ENCODE assay signal across 8 cellular contexts in genomic region chr2:111121028-111121872, GRCh38. TPM values are rescaled to one million over a fixed set of nuclear protein-coding genes. Genes with fewer than 3 reads are reported as not detected.
DNase-seq lines count a peak whose midpoint lies in the region; ATAC-seq and TF ChIP-seq lines count a peak whose summit lies in the region.

No MANE protein-coding gene starts in this region.

- H3K4me3 ChIP-seq in CD4-positive, alpha-beta memory T cell (ENCODE audit: low read length in 2 of 2) = peak overlapping the region; percentile 78 to 83
- H3K4me3 ChIP-seq in gastroesophageal sphincter (peak overlapping the region; percentile 79 to 88), ovary (peak overlapping the region; percentile 65), aorta (ENCODE audit: low read length in 2 of 2) (peak overlapping the region; percentile 44 to 50)

- TF ChIP-seq POLR2A in gastroesophageal sphincter (IDR thresholded peaks at IDR 0.05) = no peak
- no peak for TF ChIP-seq POLR2A in ovary (IDR thresholded peaks at IDR 0.05)

- peaks cover 0 to 1% (median 0%) of the 10 kb centered on the region in 8 donors for H3K9me3 Mint-ChIP-seq in CD4-positive, alpha-beta memory T cell
- H3K9me3 Mint-ChIP-seq in activated T-helper 17 cell treated with anti-CD3 and anti-CD28 coated beads, Interleukin-2, amount 50 U/mL, for 72 hours = no peaks in the 10 kb centered on the region

- intact Hi-C loops in CD4-positive, alpha-beta memory T cell (cut with micrococcal nuclease) = loop anchor here (5.0 to 10.0 kb wide), 4 partner anchors 446 to 1641 kb away; partner anchors contain the start of genes BUB1 and CKAP2L
- intact Hi-C loops in ovary (cut with DNase I) = no loop called here
- intact Hi-C loops in aorta (cut with DNase I) = no loop called here

- peak; percentile 36 to 56 (median 50) for DNase-seq in CD4-positive, alpha-beta memory T cell
- DNase-seq in HEK293T (ENCODE audit: extremely low spot score) = no peak
- DNase-seq in NOMO-1 (lab: John Stamatoyannopoulos, UW; ENCODE audit: unreplicated experiment in 2 of 2) = peak; percentile 52 to 56
- peak; percentile 24 to 67 (median 54) for DNase-seq in ovary
- DNase-seq in aorta = peak; percentile 70 to 85

- peak overlapping the region; percentile 82 to 95 (median 89) for H3K27ac Mint-ChIP-seq in CD4-positive, alpha-beta memory T cell
- H3K27ac Mint-ChIP-seq in activated T-helper 17 cell treated with anti-CD3 and anti-CD28 coated beads, Interleukin-2, amount 50 U/mL, for 72 hours = peak overlapping the region; percentile 88

- H3K27me3 ChIP-seq in CD4-positive, alpha-beta memory T cell (ENCODE audit: insufficient read depth, low read length) = peaks cover 32% of the 10 kb centered on the region
- H3K27me3 ChIP-seq in gastroesophageal sphincter = peaks cover 39% of the 10 kb centered on the region
- H3K27me3 ChIP-seq in ovary = no peaks in the 10 kb centered on the region
- peaks cover 0 to 2% of the 10 kb centered on the region in 2 donors for H3K27me3 ChIP-seq in aorta (ENCODE audit: control insufficient read depth in 1 of 2, insufficient read depth in 2 of 2, low read length in 1 of 2)

- H3K9me3 ChIP-seq in CD4-positive, alpha-beta memory T cell (ENCODE audit: control insufficient read depth in 1 of 2, low read length in 2 of 2) = no peaks in the 10 kb centered on the region
- H3K9me3 ChIP-seq in gastroesophageal sphincter = peaks cover 0 to 7% (median 0%) of the 10 kb centered on the region in 3 donors
- no peaks in the 10 kb centered on the region for H3K9me3 ChIP-seq in ovary
- H3K9me3 ChIP-seq in aorta (ENCODE audit: control insufficient read depth, low read length) = no peaks in the 10 kb centered on the region

- H3K27ac ChIP-seq in CD4-positive, alpha-beta memory T cell (ENCODE audit: low read depth, low read length) = peak overlapping the region; percentile 32
- H3K27ac ChIP-seq in gastroesophageal sphincter (peak overlapping the region; percentile 16 to 90 (median 88)), ovary (peak overlapping the region in 1 of 2 donors; percentile 16), aorta (ENCODE audit: low read depth in 1 of 2, low read length in 2 of 2) (peak overlapping the region in 1 of 2 donors; percentile 14)

- peaks cover 25 to 63% (median 43%) of the 10 kb centered on the region in 4 donors for H3K4me1 Mint-ChIP-seq in CD4-positive, alpha-beta memory T cell
- peaks cover 28% of the 10 kb centered on the region for H3K4me1 Mint-ChIP-seq in activated T-helper 17 cell treated with anti-CD3 and anti-CD28 coated beads, Interleukin-2, amount 50 U/mL, for 72 hours

- H3K36me3 Mint-ChIP-seq in CD4-positive, alpha-beta memory T cell = peaks cover 20 to 37% of the 10 kb centered on the region in 2 donors
- peaks cover 49% of the 10 kb centered on the region for H3K36me3 Mint-ChIP-seq in activated T-helper 17 cell treated with anti-CD3 and anti-CD28 coated beads, Interleukin-2, amount 50 U/mL, for 72 hours (ENCODE audit: low read depth)

- no peak for TF ChIP-seq EP300 in gastroesophageal sphincter (IDR thresholded peaks at IDR 0.05)
- no peak for TF ChIP-seq EP300 in ovary (IDR thresholded peaks at IDR 0.05)

- CTCF ChIA-PET in CD4-positive, alpha-beta memory T cell (lab: Charles Lee; ENCODE audit: partially characterized antibody) = interaction anchor here (0.6 to 1.3 kb wide), 2 partner anchors 25 to 309 kb away, joined by 3 to 4 read pairs; no protein-coding TSS in a partner anchor
- CTCF ChIA-PET in HEK293T (lab: Yijun Ruan, JAX) = no interaction called here

- TF ChIP-seq CTCF in gastroesophageal sphincter (IDR thresholded peaks at IDR 0.05) (peak in 2 of 4 experiments; percentile 4 to 6), ovary (IDR thresholded peaks at IDR 0.05) (no peak)

- peaks cover 17 to 30% of the 10 kb centered on the region in 2 donors for H3K27me3 Mint-ChIP-seq in CD4-positive, alpha-beta memory T cell
- H3K27me3 Mint-ChIP-seq in activated T-helper 17 cell treated with anti-CD3 and anti-CD28 coated beads, Interleukin-2, amount 50 U/mL, for 72 hours = peaks cover 9% of the 10 kb centered on the region

- H3K4me3 Mint-ChIP-seq in CD4-positive, alpha-beta memory T cell = peak overlapping the region; percentile 85 to 96 (median 94)
- H3K4me3 Mint-ChIP-seq in activated T-helper 17 cell treated with anti-CD3 and anti-CD28 coated beads, Interleukin-2, amount 50 U/mL, for 72 hours = peak overlapping the region; percentile 91

- no peaks in the 10 kb centered on the region for H3K36me3 ChIP-seq in CD4-positive, alpha-beta memory T cell (ENCODE audit: insufficient read depth, low read length)
- H3K36me3 ChIP-seq in gastroesophageal sphincter (peaks cover 0 to 24% of the 10 kb centered on the region in 2 donors), ovary (no peaks in the 10 kb centered on the region), aorta (ENCODE audit: control insufficient read depth in 1 of 2, insufficient read depth in 2 of 2, low read length in 1 of 2) (no peaks in the 10 kb centered on the region)

- POLR2A ChIA-PET in CD4-positive, alpha-beta memory T cell (lab: Charles Lee; ENCODE audit: partially characterized antibody) = interaction anchor here (0.8 to 2.2 kb wide), 9 partner anchors 10 to 1034 kb away, joined by 3 to 10 read pairs (median 4); partner anchors contain the start of gene TMEM87B
- POLR2A ChIA-PET in HEK293T (lab: Yijun Ruan, JAX) = interaction anchor here (0.6 to 1.7 kb wide), 12 partner anchors 9 to 762 kb away, joined by 3 to 10 read pairs (median 4); partner anchors contain the start of gene ANAPC1

- ATAC-seq in activated T-helper 17 cell treated with anti-CD3 and anti-CD28 coated beads, Interleukin-2, amount 50 U/mL, for 72 hours (replicated peaks) = peak; percentile 4
- ATAC-seq in gastroesophageal sphincter = no peak
- ATAC-seq in aorta (ENCODE audit: low FRiP score) = peak; percentile 16
- ATAC-seq in HG02870 (IDR thresholded peaks at IDR 0.05; ENCODE audit: unreplicated experiment) = no peak

- H3K4me1 ChIP-seq in CD4-positive, alpha-beta memory T cell (ENCODE audit: insufficient read depth, low read length) = peaks cover 47% of the 10 kb centered on the region
- H3K4me1 ChIP-seq in gastroesophageal sphincter (peaks cover 0 to 86% (median 19%) of the 10 kb centered on the region in 3 donors), ovary (ENCODE audit: insufficient read depth) (peaks cover 16% of the 10 kb centered on the region), aorta (ENCODE audit: control insufficient read depth in 1 of 2, insufficient read depth in 2 of 2, low read length in 2 of 2) (no peaks in the 10 kb centered on the region)

- WGBS in gastroesophageal sphincter (ENCODE audit: low coverage in 1 of 2), 2 donors = 0% methylated on average over 15 of the region's 83 CpGs; no CpG with 5 or more reads in 1 of the 2 donors
- 0% methylated on average over 78 to 83 of the region's 83 CpGs for WGBS in ovary, 3 donors
- 0% methylated on average over 81 to 83 of the region's 83 CpGs for WGBS in aorta, 2 donors

TF ChIP-seq in HEK293T, 16 proteins besides CTCF, POLR2A, EP300 and RAD21:
- peak; percentile 72 for TF ChIP-seq L3MBTL2 (conservative IDR thresholded peaks at IDR 0.05)
- TF ChIP-seq ARNT (IDR thresholded peaks at IDR 0.05) = no peak

RNA-seq across cellular contexts. Expression of gene BCL2L11, which starts 0.5 kb away (rescaled TPM):
- total RNA-seq in CD4-positive, alpha-beta memory T cell = 10 to 100 TPM; 33.4 to 34.1 TPM
- polyA plus RNA-seq in CD4-positive, alpha-beta memory T cell = 10 to 100 TPM in 1 of 2 donors, 1 to 10 TPM in 1; 4.7 to 15.8 TPM
- total RNA-seq in activated T-helper 17 cell treated with anti-CD3 and anti-CD28 coated beads, Interleukin-2, amount 50 U/mL, for 72 hours = 10 to 100 TPM; 12.9 to 13.4 TPM
- total RNA-seq in gastroesophageal sphincter = 100 to 1,000 TPM in 1 of 4 donors, 10 to 100 TPM in 2, 1 to 10 TPM in 1; 8.5 to 120 (median 41.7) TPM
- 10 to 100 TPM; 16.8 to 34.7 (median 21.2) TPM for total RNA-seq in ovary
- polyA plus RNA-seq in ovary = 10 to 100 TPM; 11.6 to 17.7 TPM
- total RNA-seq in aorta = 10 to 100 TPM in 1 of 2 donors, 1 to 10 TPM in 1; 6.9 to 14.2 TPM
- 1 to 10 TPM; 2.8 to 3.8 TPM for polyA plus RNA-seq in aorta

Comparison
In these comparisons a context has a peak if more than half of its experiments do, and no peak if none do; other contexts are left out.
1. ATAC-seq: peak in activated T-helper 17 cell treated with anti-CD3 and anti-CD28 coated beads, Interleukin-2, amount 50 U/mL, for 72 hours (single experiment) and aorta (single experiment); none in gastroesophageal sphincter (single experiment) and HG02870 (single experiment).
2. Peak in every context shown above with its lines, with median percentiles within 50 percentile points of each other: H3K4me3 ChIP-seq.